ENCODE assay signal across 15 cellular contexts in genomic region chr1:209238356-209238755, GRCh38.
DNase-seq lines count a peak whose midpoint lies in the region; ATAC-seq and TF ChIP-seq lines count a peak whose summit lies in the region.
"Had no signal": no experiment of that assay in that cellular context is flagged by ENCODE, and none has a peak within 500 bp of the region (broad histone marks: within the 10 kb centered on the region; RNA-seq: fewer than 3 reads in every experiment).

No MANE protein-coding gene starts in this region.

- no peak for TF ChIP-seq CTCF in esophagus muscularis mucosa (IDR thresholded peaks at IDR 0.05)

- intact Hi-C loops in esophagus muscularis mucosa (cut with DNase I) = no loop called here

- no peak for ATAC-seq in GM21737 (IDR thresholded peaks at IDR 0.05; ENCODE audit: unreplicated experiment)
- ATAC-seq in HG03175 (IDR thresholded peaks at IDR 0.05; ENCODE audit: unreplicated experiment) = no peak
- ATAC-seq: CD8-positive, alpha-beta T cell; GM12878 had no signal

- peaks cover 0 to 7% (median 0%) of the 10 kb centered on the region in 4 donors for H3K27me3 ChIP-seq in esophagus muscularis mucosa
- H3K27me3 ChIP-seq: BLaER1 treated with 17β-estradiol and CSF1 and Interleukin-3, amounts not matched to agents 10 nM and 100 nM had no signal

- no peak overlapping the region for H3K4me3 ChIP-seq in esophagus muscularis mucosa
- H3K4me3 ChIP-seq: BLaER1 treated with 17β-estradiol and CSF1 and Interleukin-3, amounts not matched to agents 10 nM and 100 nM; GM12878; GM23248; HAP-1 had no signal

- no peak for TF ChIP-seq EP300 in esophagus muscularis mucosa (IDR thresholded peaks at IDR 0.05)

- no peaks in the 10 kb centered on the region for H3K9me3 ChIP-seq in esophagus muscularis mucosa
- H3K9me3 ChIP-seq: BLaER1 treated with 17β-estradiol and CSF1 and Interleukin-3, amounts not matched to agents 10 nM and 100 nM; HAP-1 had no signal

- 58% methylated on average over 1 of the region's 1 CpG for WGBS in esophagus muscularis mucosa

- DNase-seq in ELR (ENCODE audit: low read depth) (peak; percentile 52), HT1080 (ENCODE audit: low read depth) (peak; percentile 79), dermis blood vessel endothelial cell (peak; percentile 34), esophagus muscularis mucosa (ENCODE audit: extremely low spot score) (peak; percentile 14), A172 (ENCODE audit: low spot score) (no peak)
- DNase-seq: 8988T; Calu3; CD8-positive, alpha-beta T cell; DMS79 treated with DMSO at 0.1 percent for 48 hours; GM23248 had no signal

- TF ChIP-seq POLR2A in esophagus muscularis mucosa (IDR thresholded peaks at IDR 0.05; ENCODE audit: low read depth) = no peak

- H3K36me3 ChIP-seq in esophagus muscularis mucosa = no peaks in the 10 kb centered on the region
- H3K36me3 ChIP-seq: BLaER1 treated with 17β-estradiol and CSF1 and Interleukin-3, amounts not matched to agents 10 nM and 100 nM; HAP-1 had no signal

- no peaks in the 10 kb centered on the region for H3K4me1 ChIP-seq in esophagus muscularis mucosa
- H3K4me1 ChIP-seq: BLaER1 treated with 17β-estradiol and CSF1 and Interleukin-3, amounts not matched to agents 10 nM and 100 nM; HAP-1 had no signal

- no peak overlapping the region for H3K27ac ChIP-seq in esophagus muscularis mucosa (replicated peaks in 1 of 4)
- H3K27ac ChIP-seq: BLaER1 treated with 17β-estradiol and CSF1 and Interleukin-3, amounts not matched to agents 10 nM and 100 nM; GM23248 had no signal
